Comparison of ENCODE assay signal across 1 cellular context in genomic region chr6:54801669-54802068, GRCh38.
TF ChIP-seq lines count a peak whose summit lies in the region.

No MANE protein-coding gene starts in this region.

TF ChIP-seq in HEK293, 187 proteins besides CTCF, POLR2A, EP300 and RAD21 (continued from another document and continues in another):
- TF ChIP-seq ZNF280D (tag by site-specific recombination; IDR thresholded peaks at IDR 0.05) (no peak), ZEB2 (tag by site-specific recombination; IDR thresholded peaks at IDR 0.05) (peak; percentile 91), ZNF558 (tag by site-specific recombination; IDR thresholded peaks at IDR 0.05) (peak; percentile 96), ZNF654 (tag by site-specific recombination; IDR thresholded peaks at IDR 0.05; ENCODE audit: low read depth) (no peak), MEIS1 (CRISPR knock-in tag; IDR thresholded peaks at IDR 0.05; ENCODE audit: borderline replicate concordance) (no peak), OVOL3 (tag by site-specific recombination; IDR thresholded peaks at IDR 0.05) (no peak), OSR2 (tag by site-specific recombination; IDR thresholded peaks at IDR 0.05) (peak; percentile 25; the same call in 1 of the 2 replicates), ZNF791 (tag by site-specific recombination; IDR thresholded peaks at IDR 0.05) (no peak), BCL6B (tag by site-specific recombination; IDR thresholded peaks at IDR 0.05) (no peak), TRIM28 (IDR thresholded peaks at IDR 0.05; ENCODE audit: borderline replicate concordance, low read length) (no peak; the same call in 1 of the 2 replicates), INSM2 (tag by site-specific recombination; IDR thresholded peaks at IDR 0.05) (peak; percentile 92), ZNF112 (tag by site-specific recombination; IDR thresholded peaks at IDR 0.05) (no peak), ZNF530 (tag by site-specific recombination; IDR thresholded peaks at IDR 0.05; ENCODE audit: low read depth) (no peak), ZNF169 (tag by site-specific recombination; IDR thresholded peaks at IDR 0.05) (no peak), ZNF37A (tag by site-specific recombination; IDR thresholded peaks at IDR 0.05) (0 out of 2 replicates have a peak, but pooled peaks have one; percentile 15), ZBTB20 (tag by site-specific recombination; IDR thresholded peaks at IDR 0.05) (no peak), ZNF132 (tag by site-specific recombination; IDR thresholded peaks at IDR 0.05; ENCODE audit: borderline replicate concordance) (no peak), ZNF24 (tag by site-specific recombination; IDR thresholded peaks at IDR 0.05) (peak; percentile 75; the same call in 1 of the 2 replicates), ZFP41 (tag by site-specific recombination; IDR thresholded peaks at IDR 0.05; ENCODE audit: borderline replicate concordance) (no peak), GLIS2 (tag by site-specific recombination; IDR thresholded peaks at IDR 0.05) (no peak), ZNF138 (tag by site-specific recombination; IDR thresholded peaks at IDR 0.05; ENCODE audit: borderline replicate concordance) (no peak), IKZF3 (tag by site-specific recombination; IDR thresholded peaks at IDR 0.05) (peak; percentile 80), KLF9 (tag by site-specific recombination; IDR thresholded peaks at IDR 0.05; ENCODE audit: low read depth) (no peak), SALL2 (tag by site-specific recombination; IDR thresholded peaks at IDR 0.05; ENCODE audit: borderline replicate concordance) (no peak), ZNF121 (tag by site-specific recombination; IDR thresholded peaks at IDR 0.05) (no peak), ZNF707 (tag by site-specific recombination; IDR thresholded peaks at IDR 0.05) (no peak), HOXA7 (CRISPR knock-in tag; IDR thresholded peaks at IDR 0.05; ENCODE audit: borderline replicate concordance) (no peak), PRDM2 (tag by site-specific recombination; IDR thresholded peaks at IDR 0.05; ENCODE audit: borderline replicate concordance) (no peak), ZNF341 (tag by site-specific recombination; IDR thresholded peaks at IDR 0.05; ENCODE audit: low read depth) (no peak)
- TF ChIP-seq, protein P1, sequence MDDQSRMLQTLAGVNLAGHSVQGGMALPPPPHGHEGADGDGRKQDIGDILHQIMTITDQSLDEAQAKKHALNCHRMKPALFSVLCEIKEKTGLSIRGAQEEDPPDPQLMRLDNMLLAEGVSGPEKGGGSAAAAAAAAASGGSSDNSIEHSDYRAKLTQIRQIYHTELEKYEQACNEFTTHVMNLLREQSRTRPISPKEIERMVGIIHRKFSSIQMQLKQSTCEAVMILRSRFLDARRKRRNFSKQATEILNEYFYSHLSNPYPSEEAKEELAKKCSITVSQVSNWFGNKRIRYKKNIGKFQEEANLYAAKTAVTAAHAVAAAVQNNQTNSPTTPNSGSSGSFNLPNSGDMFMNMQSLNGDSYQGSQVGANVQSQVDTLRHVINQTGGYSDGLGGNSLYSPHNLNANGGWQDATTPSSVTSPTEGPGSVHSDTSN (CRISPR knock-in tag; IDR thresholded peaks at IDR 0.05), result no peak
- TF ChIP-seq, protein P2, sequence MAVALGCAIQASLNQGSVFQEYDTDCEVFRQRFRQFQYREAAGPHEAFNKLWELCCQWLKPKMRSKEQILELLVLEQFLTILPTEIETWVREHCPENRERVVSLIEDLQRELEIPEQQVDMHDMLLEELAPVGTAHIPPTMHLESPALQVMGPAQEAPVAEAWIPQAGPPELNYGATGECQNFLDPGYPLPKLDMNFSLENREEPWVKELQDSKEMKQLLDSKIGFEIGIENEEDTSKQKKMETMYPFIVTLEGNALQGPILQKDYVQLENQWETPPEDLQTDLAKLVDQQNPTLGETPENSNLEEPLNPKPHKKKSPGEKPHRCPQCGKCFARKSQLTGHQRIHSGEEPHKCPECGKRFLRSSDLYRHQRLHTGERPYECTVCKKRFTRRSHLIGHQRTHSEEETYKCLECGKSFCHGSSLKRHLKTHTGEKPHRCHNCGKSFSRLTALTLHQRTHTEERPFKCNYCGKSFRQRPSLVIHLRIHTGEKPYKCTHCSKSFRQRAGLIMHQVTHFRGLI (tag by site-specific recombination; IDR thresholded peaks at IDR 0.05), result peak; percentile 23; the same call in 1 of the 2 replicates
- TF ChIP-seq, protein P3, sequence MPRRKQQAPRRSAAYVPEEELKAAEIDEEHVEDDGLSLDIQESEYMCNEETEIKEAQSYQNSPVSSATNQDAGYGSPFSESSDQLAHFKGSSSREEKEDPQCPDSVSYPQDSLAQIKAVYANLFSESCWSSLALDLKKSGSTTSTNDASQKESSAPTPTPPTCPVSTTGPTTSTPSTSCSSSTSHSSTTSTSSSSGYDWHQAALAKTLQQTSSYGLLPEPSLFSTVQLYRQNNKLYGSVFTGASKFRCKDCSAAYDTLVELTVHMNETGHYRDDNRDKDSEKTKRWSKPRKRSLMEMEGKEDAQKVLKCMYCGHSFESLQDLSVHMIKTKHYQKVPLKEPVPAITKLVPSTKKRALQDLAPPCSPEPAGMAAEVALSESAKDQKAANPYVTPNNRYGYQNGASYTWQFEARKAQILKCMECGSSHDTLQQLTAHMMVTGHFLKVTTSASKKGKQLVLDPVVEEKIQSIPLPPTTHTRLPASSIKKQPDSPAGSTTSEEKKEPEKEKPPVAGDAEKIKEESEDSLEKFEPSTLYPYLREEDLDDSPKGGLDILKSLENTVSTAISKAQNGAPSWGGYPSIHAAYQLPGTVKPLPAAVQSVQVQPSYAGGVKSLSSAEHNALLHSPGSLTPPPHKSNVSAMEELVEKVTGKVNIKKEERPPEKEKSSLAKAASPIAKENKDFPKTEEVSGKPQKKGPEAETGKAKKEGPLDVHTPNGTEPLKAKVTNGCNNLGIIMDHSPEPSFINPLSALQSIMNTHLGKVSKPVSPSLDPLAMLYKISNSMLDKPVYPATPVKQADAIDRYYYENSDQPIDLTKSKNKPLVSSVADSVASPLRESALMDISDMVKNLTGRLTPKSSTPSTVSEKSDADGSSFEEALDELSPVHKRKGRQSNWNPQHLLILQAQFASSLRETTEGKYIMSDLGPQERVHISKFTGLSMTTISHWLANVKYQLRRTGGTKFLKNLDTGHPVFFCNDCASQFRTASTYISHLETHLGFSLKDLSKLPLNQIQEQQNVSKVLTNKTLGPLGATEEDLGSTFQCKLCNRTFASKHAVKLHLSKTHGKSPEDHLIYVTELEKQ (tag by site-specific recombination; IDR thresholded peaks at IDR 0.05; ENCODE audit: borderline replicate concordance), result peak; percentile 88
- TF ChIP-seq, protein P4, sequence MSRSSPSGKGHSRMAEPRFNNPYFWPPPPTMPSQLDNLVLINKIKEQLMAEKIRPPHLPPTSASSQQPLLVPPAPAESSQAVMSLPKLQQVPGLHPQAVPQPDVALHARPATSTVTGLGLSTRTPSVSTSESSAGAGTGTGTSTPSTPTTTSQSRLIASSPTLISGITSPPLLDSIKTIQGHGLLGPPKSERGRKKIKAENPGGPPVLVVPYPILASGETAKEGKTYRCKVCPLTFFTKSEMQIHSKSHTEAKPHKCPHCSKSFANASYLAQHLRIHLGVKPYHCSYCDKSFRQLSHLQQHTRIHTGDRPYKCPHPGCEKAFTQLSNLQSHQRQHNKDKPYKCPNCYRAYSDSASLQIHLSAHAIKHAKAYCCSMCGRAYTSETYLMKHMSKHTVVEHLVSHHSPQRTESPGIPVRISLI (tag by site-specific recombination; IDR thresholded peaks at IDR 0.05), result no peak
- TF ChIP-seq, protein P5, sequence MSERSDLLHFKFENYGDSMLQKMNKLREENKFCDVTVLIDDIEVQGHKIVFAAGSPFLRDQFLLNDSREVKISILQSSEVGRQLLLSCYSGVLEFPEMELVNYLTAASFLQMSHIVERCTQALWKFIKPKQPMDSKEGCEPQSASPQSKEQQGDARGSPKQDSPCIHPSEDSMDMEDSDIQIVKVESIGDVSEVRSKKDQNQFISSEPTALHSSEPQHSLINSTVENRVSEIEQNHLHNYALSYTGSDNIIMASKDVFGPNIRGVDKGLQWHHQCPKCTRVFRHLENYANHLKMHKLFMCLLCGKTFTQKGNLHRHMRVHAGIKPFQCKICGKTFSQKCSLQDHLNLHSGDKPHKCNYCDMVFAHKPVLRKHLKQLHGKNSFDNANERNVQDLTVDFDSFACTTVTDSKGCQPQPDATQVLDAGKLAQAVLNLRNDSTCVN (tag by site-specific recombination; optimal IDR thresholded peaks at IDR 0.05), result no peak
- TF ChIP-seq, protein P6, sequence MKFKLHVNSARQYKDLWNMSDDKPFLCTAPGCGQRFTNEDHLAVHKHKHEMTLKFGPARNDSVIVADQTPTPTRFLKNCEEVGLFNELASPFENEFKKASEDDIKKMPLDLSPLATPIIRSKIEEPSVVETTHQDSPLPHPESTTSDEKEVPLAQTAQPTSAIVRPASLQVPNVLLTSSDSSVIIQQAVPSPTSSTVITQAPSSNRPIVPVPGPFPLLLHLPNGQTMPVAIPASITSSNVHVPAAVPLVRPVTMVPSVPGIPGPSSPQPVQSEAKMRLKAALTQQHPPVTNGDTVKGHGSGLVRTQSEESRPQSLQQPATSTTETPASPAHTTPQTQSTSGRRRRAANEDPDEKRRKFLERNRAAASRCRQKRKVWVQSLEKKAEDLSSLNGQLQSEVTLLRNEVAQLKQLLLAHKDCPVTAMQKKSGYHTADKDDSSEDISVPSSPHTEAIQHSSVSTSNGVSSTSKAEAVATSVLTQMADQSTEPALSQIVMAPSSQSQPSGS (tag by site-specific recombination; IDR thresholded peaks at IDR 0.05; ENCODE audit: low read depth), result peak; percentile 95
